In the genomic region with DNA sequence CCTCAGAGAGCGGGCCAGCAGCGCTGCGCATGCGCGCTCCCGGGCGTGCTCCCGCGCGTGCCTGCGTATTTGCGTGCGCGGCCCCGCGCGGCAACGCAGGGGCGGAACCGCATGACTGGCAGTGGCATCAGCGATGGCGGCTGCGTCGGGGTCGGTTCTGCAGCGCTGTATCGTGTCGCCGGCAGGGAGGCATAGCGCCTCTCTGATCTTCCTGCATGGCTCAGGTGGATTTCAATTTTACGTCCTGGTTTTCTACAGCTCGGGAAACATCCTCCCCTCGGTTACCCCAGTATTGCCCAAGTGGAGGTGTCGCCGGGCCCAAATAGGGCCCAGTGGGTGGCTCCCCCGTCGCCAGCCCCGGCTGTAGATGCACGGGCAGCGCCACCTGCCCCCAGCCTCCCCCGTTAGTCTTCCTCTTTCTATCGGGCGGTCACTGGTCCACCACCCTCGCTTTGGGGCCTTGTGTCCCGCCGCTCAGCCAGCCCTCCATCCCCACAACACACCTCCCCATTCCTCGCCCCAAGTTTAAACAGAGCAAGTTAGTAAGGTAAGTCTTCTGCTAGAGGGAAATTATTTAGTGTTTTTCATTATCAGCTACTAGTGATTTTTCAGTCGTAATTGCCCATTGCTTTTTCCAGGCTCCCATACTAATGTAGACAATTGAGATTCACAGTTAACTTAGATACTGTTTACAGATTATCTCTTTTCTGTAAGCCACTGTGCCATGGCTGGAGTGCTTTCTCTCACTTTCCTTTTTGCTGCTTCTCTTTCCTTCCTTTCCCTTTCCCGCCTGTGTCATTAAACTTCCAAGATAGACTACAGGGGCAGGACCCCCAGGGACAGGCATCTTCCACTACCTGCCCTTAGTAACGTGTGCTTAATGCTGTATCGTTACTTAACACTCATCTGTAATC, we compare ENCODE assay signal across 8 cellular contexts. TPM values are rescaled to one million over a fixed set of nuclear protein-coding genes. Genes with fewer than 3 reads are reported as not detected.
A peak's percentile ranks its signal among the peaks of the same experiment; 100 is the strongest.
DNase-seq lines count a peak whose midpoint lies in the region.

LYPLAL1 (plus strand) TSS at position 121 of the 914 bp plus-strand sequence; CDS start at position 134, 13 bp downstream.

- H3K4ac ChIP-seq in neuronal stem cell (ENCODE audit: low read length), result no peak within 1 kb of the TSS

- no peak within 1 kb of the TSS for H2BK15ac ChIP-seq in neuronal stem cell (ENCODE audit: low read length)

- H3K9ac ChIP-seq in neuronal stem cell (ENCODE audit: low read depth, low read length, poor library complexity) (peak within 1 kb of the TSS; percentile 85), subcutaneous abdominal adipose tissue (ENCODE audit: low read length in 5 of 5) (peak within 1 kb of the TSS; percentile 75 to 91 (median 88))

- H3K18ac ChIP-seq in neuronal stem cell (ENCODE audit: low read length), result peak within 1 kb of the TSS; percentile 90

- no peak within 1 kb of the TSS for H2BK120ac ChIP-seq in neuronal stem cell (ENCODE audit: low read depth, low read length)

- no peak within 1 kb of the TSS for H2AK5ac ChIP-seq in neuronal stem cell (ENCODE audit: low read depth, low read length)

- no peaks in the 10 kb centered on the region for H3K27me3 ChIP-seq in HAP-1 (ENCODE audit: low read depth)
- H3K27me3 ChIP-seq in MG63, result no peaks in the 10 kb centered on the region
- H3K27me3 ChIP-seq in SJSA1 (replicated peaks), result no peaks in the 10 kb centered on the region
- no peaks in the 10 kb centered on the region for H3K27me3 ChIP-seq in neuronal stem cell (ENCODE audit: control insufficient read depth in 3 of 3, insufficient read depth in 3 of 3, low read depth in 1 of 3, low read length in 3 of 3)
- H3K27me3 ChIP-seq in subcutaneous abdominal adipose tissue (ENCODE audit: control insufficient read depth in 5 of 5, insufficient read depth in 4 of 5, low read length in 5 of 5), result no peaks in the 10 kb centered on the region

- no CpG with 5 or more reads among the region's 51 CpGs for WGBS in neuronal stem cell (ENCODE audit: extremely low coverage in 2 of 2, insufficient read length in 2 of 2, insufficient replicate concordance in 1 of 2), 2 donors

- H3K36me3 ChIP-seq in HAP-1 (replicated peaks), result no peaks in the 10 kb centered on the region; the same call in 1 of the 2 replicates
- H3K36me3 ChIP-seq in MG63, result peaks cover 12% of the 10 kb centered on the region
- H3K36me3 ChIP-seq in SJSA1, result no peaks in the 10 kb centered on the region
- peaks cover 2 to 19% of the 10 kb centered on the region in 2 donors for H3K36me3 ChIP-seq in neuronal stem cell (replicated peaks in 1 of 2; ENCODE audit: control insufficient read depth in 2 of 2, insufficient read depth in 2 of 2, low read length in 2 of 2)
- H3K36me3 ChIP-seq in subcutaneous abdominal adipose tissue (ENCODE audit: control insufficient read depth in 5 of 5, insufficient read depth in 5 of 5, low read length in 5 of 5), result no peaks in the 10 kb centered on the region

- no peak within 1 kb of the TSS for H4K91ac ChIP-seq in neuronal stem cell (ENCODE audit: low read depth, low read length, poor library complexity)

- H3K14ac ChIP-seq in neuronal stem cell (ENCODE audit: low read length), result peak within 1 kb of the TSS; percentile 47

- peak within 1 kb of the TSS; percentile 64 for H3K4me3 ChIP-seq in HAP-1
- H3K4me3 ChIP-seq in MG63, result peak within 1 kb of the TSS; percentile 69
- peak within 1 kb of the TSS; percentile 57 for H3K4me3 ChIP-seq in SJSA1
- H3K4me3 ChIP-seq in neuronal stem cell (ENCODE audit: low read length in 2 of 2), result peak within 1 kb of the TSS; percentile 64 to 87
- peak within 1 kb of the TSS; percentile 90 to 97 (median 93) for H3K4me3 ChIP-seq in subcutaneous abdominal adipose tissue (ENCODE audit: low read depth in 1 of 5, low read length in 5 of 5)

- H3K23ac ChIP-seq in neuronal stem cell (ENCODE audit: low read depth, low read length, poor library complexity), result peak within 1 kb of the TSS; percentile 98

- no peaks in the 10 kb centered on the region for H3K79me1 ChIP-seq in neuronal stem cell (ENCODE audit: low read depth, low read length)

- peak within 1 kb of the TSS; percentile 88 for H2AFZ ChIP-seq in neuronal stem cell (ENCODE audit: low read length)

- peak within 1 kb of the TSS; percentile 67 for H3K4me2 ChIP-seq in neuronal stem cell (ENCODE audit: insufficient read depth, low read length, poor library complexity, severe bottlenecking)

- H2BK5ac ChIP-seq in neuronal stem cell (ENCODE audit: low read length), result no peak within 1 kb of the TSS

- H3K9me3 ChIP-seq in HAP-1 (no peaks in the 10 kb centered on the region), MG63 (no peaks in the 10 kb centered on the region), SJSA1 (replicated peaks) (no peaks in the 10 kb centered on the region), neuronal stem cell (replicated peaks in 1 of 2; ENCODE audit: control insufficient read depth in 2 of 2, insufficient read depth in 1 of 2, low read depth in 1 of 2, low read length in 2 of 2) (no peaks in the 10 kb centered on the region), subcutaneous abdominal adipose tissue (ENCODE audit: control insufficient read depth in 5 of 5, low read length in 5 of 5) (no peaks in the 10 kb centered on the region)

- no peak within 1 kb of the TSS for H2BK12ac ChIP-seq in neuronal stem cell (ENCODE audit: low read length)

- peak; percentile 97 for DNase-seq in GM03348 (ENCODE audit: low spot score)
- peak; percentile 78 to 89 for DNase-seq in HAP-1 (ENCODE audit: low spot score in 2 of 2)
- DNase-seq in MG63, result peak; percentile 90
- peak; percentile 87 for DNase-seq in SJSA1 (ENCODE audit: low read depth in 1 of 2, low spot score in 2 of 2)
- DNase-seq in activated naive CD4-positive, alpha-beta T cell (lab: John Stamatoyannopoulos, UW), result peak; percentile 71 to 85 (median 74)
- DNase-seq in foreskin melanocyte, result peak; percentile 81
- DNase-seq in neuronal stem cell (ENCODE audit: low spot score), result peak; percentile 79

- no peak within 1 kb of the TSS for H4K8ac ChIP-seq in neuronal stem cell (ENCODE audit: low read depth, low read length)

- in situ Hi-C loops in HAP-1 (cut with MboI; ENCODE audit: low sequenced_read_pairs), result no loop called here

- H3K27ac ChIP-seq in SJSA1, result peak within 1 kb of the TSS; percentile 59
- peak within 1 kb of the TSS; percentile 85 for H3K27ac ChIP-seq in neuronal stem cell (replicated peaks; ENCODE audit: low read length)
- H3K27ac ChIP-seq in subcutaneous abdominal adipose tissue (ENCODE audit: low read depth, low read length), result peak within 1 kb of the TSS; percentile 96

- H3K4me1 ChIP-seq in HAP-1 (peaks cover 21% of the 10 kb centered on the region), SJSA1 (replicated peaks) (peaks cover 13% of the 10 kb centered on the region), neuronal stem cell (ENCODE audit: control insufficient read depth in 2 of 2, insufficient read depth in 1 of 2, low read depth in 1 of 2, low read length in 2 of 2) (peaks cover 5 to 9% of the 10 kb centered on the region in 2 donors), subcutaneous abdominal adipose tissue (ENCODE audit: control insufficient read depth in 5 of 5, insufficient read depth in 5 of 5, low read length in 5 of 5) (peaks cover 0 to 55% (median 49%) of the 10 kb centered on the region in 5 donors)

RNA-seq across cellular contexts. Expression of gene LYPLAL1, which starts in this region (rescaled TPM):
- total RNA-seq in MG63 (2014; rRNA removed; shearing (Covaris generic); ENCODE audit: low replicate concordance), result 21.5 and 24.4 TPM in 2 replicates
- 14.6 and 24.7 TPM in 2 replicates for total RNA-seq in SJSA1 (2014; rRNA removed; shearing (Covaris generic))
- polyA plus RNA-seq in neuronal stem cell (2013, experiment 1 of 2), result 13.2 TPM
- 14.2 TPM for polyA plus RNA-seq in neuronal stem cell (2013, experiment 2 of 2)

Comparison
In these comparisons a context has a peak if more than half of its experiments do, and no peak if none do; other contexts are left out.
1. Peak in every context shown above with its lines: DNase-seq, H3K4me3 ChIP-seq and H3K27ac ChIP-seq.